Comparison of ENCODE assay signal across 19 cellular contexts in genomic region chr10:43344051-43344450, GRCh38. TPM values are rescaled to one million over a fixed set of nuclear protein-coding genes. Genes with fewer than 3 reads are reported as not detected.
"Had no signal": no experiment of that assay in that cellular context is flagged by ENCODE, and none has a peak within 500 bp of the region (broad histone marks: within the 10 kb centered on the region; RNA-seq: fewer than 3 reads in every experiment).

No MANE protein-coding gene starts in this region.

- H3K4me1 ChIP-seq: psoas muscle, right lobe of liver, vagina had no signal

- ATAC-seq: effector memory CD8-positive, alpha-beta T cell; natural killer cell treated with Interleukin-12 subunit alpha and Interleukin-12 subunit beta and Interleukin-15 and Interleukin-18, amount 100 ng/mL, for 72 hours; psoas muscle; right lobe of liver; stimulated activated naive B cell treated with anti-CD40 and anti-IgM and Interleukin-4, amounts not matched to agents 10 μg/mL and 1 μg/mL and 100 μg/mL, for 72 hours had no signal

- H3K9me3 Mint-ChIP-seq: activated B cell treated with CpG ODN at 0.5 μM for 24 hours; activated naive CD4-positive, alpha-beta T cell treated with anti-CD3 and anti-CD28 coated beads, Interleukin-2, amount 50 U/mL, for 24 hours; dendritic cell treated with granulocyte-macrophage colony-stimulating factor and Interleukin-4, amounts not matched to agents 40 ng/mL and 50 ng/mL, for 4 days; effector memory CD8-positive, alpha-beta T cell; natural killer cell treated with Interleukin-12 subunit alpha and Interleukin-12 subunit beta and Interleukin-15 and Interleukin-18, amount 100 ng/mL, for 72 hours; stimulated activated naive B cell treated with anti-CD40 and anti-IgM and Interleukin-4, amounts not matched to agents 10 μg/mL and 1 μg/mL and 100 μg/mL, for 72 hours had no signal

- H3K27me3 ChIP-seq: brain microvascular endothelial cell, right lobe of liver, vagina had no signal

- H3K9me3 ChIP-seq: psoas muscle, right lobe of liver, spleen, tibial nerve, vagina had no signal

- H3K27ac Mint-ChIP-seq: activated B cell treated with CpG ODN at 0.5 μM for 24 hours; activated naive CD4-positive, alpha-beta T cell treated with anti-CD3 and anti-CD28 coated beads, Interleukin-2, amount 50 U/mL, for 24 hours; dendritic cell treated with granulocyte-macrophage colony-stimulating factor and Interleukin-4, amounts not matched to agents 40 ng/mL and 50 ng/mL, for 4 days; effector memory CD8-positive, alpha-beta T cell; natural killer cell treated with Interleukin-12 subunit alpha and Interleukin-12 subunit beta and Interleukin-15 and Interleukin-18, amount 100 ng/mL, for 72 hours; stimulated activated naive B cell treated with anti-CD40 and anti-IgM and Interleukin-4, amounts not matched to agents 10 μg/mL and 1 μg/mL and 100 μg/mL, for 72 hours had no signal

- H3K36me3 Mint-ChIP-seq: activated naive CD4-positive, alpha-beta T cell treated with anti-CD3 and anti-CD28 coated beads, Interleukin-2, amount 50 U/mL, for 24 hours; natural killer cell treated with Interleukin-12 subunit alpha and Interleukin-12 subunit beta and Interleukin-15 and Interleukin-18, amount 100 ng/mL, for 72 hours; stimulated activated naive B cell treated with anti-CD40 and anti-IgM and Interleukin-4, amounts not matched to agents 10 μg/mL and 1 μg/mL and 100 μg/mL, for 72 hours had no signal

- H3K27ac ChIP-seq: brain microvascular endothelial cell, psoas muscle, right lobe of liver, spleen, tibial nerve, vagina had no signal

- DNase-seq: activated B cell treated with CpG ODN at 0.5 μM for 24 hours; activated CD4-positive, alpha-beta T cell treated with anti-CD3 and anti-CD28 coated beads, Interleukin-2, amount 50 U/mL, for 1 hour; activated T-cell treated with anti-CD3 and anti-CD28 coated beads, Interleukin-2, amount 50 U/mL, for 1 hour; brain microvascular endothelial cell; cerebellar nuclear complex; effector memory CD8-positive, alpha-beta T cell; psoas muscle; right lobe of liver; spleen; stimulated activated CD4-positive, alpha-beta T cell treated with anti-CD3 and anti-CD28 coated beads, Interleukin-1b, Interleukin-23, amount 100 ng/mL, for 48 hours; stimulated activated naive B cell treated with anti-CD40 and anti-IgM and Interleukin-4, amounts not matched to agents 10 μg/mL and 1 μg/mL and 100 μg/mL, for 72 hours had no signal

- H3K36me3 ChIP-seq: brain microvascular endothelial cell, right lobe of liver, spleen, tibial nerve, vagina had no signal

- H3K4me3 ChIP-seq: psoas muscle, right lobe of liver, spleen, tibial nerve, vagina had no signal

- H3K4me3 Mint-ChIP-seq: activated B cell treated with CpG ODN at 0.5 μM for 24 hours; activated naive CD4-positive, alpha-beta T cell treated with anti-CD3 and anti-CD28 coated beads, Interleukin-2, amount 50 U/mL, for 24 hours; dendritic cell treated with granulocyte-macrophage colony-stimulating factor and Interleukin-4, amounts not matched to agents 40 ng/mL and 50 ng/mL, for 4 days; effector memory CD8-positive, alpha-beta T cell; natural killer cell treated with Interleukin-12 subunit alpha and Interleukin-12 subunit beta and Interleukin-15 and Interleukin-18, amount 100 ng/mL, for 72 hours; stimulated activated naive B cell treated with anti-CD40 and anti-IgM and Interleukin-4, amounts not matched to agents 10 μg/mL and 1 μg/mL and 100 μg/mL, for 72 hours had no signal

RNA-seq across cellular contexts. Expression of gene FXYD4, which starts 27.4 kb away (rescaled TPM):
- total RNA-seq: activated B cell treated with CpG ODN at 0.5 μM for 24 hours; epithelial cell of proximal tubule; natural killer cell treated with Interleukin-12 subunit alpha and Interleukin-12 subunit beta and Interleukin-15 and Interleukin-18, amount 100 ng/mL, for 72 hours; omental fat pad; right lobe of liver; spleen; subcutaneous adipose tissue; tibial nerve; vagina had no signal
